20 cellular contexts compared by ENCODE assay signal in genomic region chr6:167560673-167561569, GRCh38.
A peak's percentile ranks its signal among the peaks of the same experiment; 100 is the strongest.
DNase-seq lines count a peak whose midpoint lies in the region; ATAC-seq, FAIRE-seq and TF ChIP-seq lines count a peak whose summit lies in the region.
"Had no signal": no experiment of that assay in that cellular context is flagged by ENCODE, and none has a peak within 500 bp of the region (broad histone marks: within the 10 kb centered on the region; RNA-seq: fewer than 3 reads in every experiment).

No MANE protein-coding gene starts in this region.

- TF ChIP-seq EP300 in HepG2 (IDR thresholded peaks at IDR 0.05; ENCODE audit: low read depth in 2 of 2, low read length in 2 of 2) = no peak
- no peak for TF ChIP-seq EP300 in HepG2 (CRISPR knock-in tag; IDR thresholded peaks at IDR 0.05; ENCODE audit: borderline replicate concordance)

- H3K4me2 ChIP-seq in HepG2 (ENCODE audit: low read depth, low read length) = peak overlapping the region; percentile 83
- no peak overlapping the region for H3K4me2 ChIP-seq in neuronal stem cell (ENCODE audit: insufficient read depth, low read length, poor library complexity, severe bottlenecking)

- CTCF ChIA-PET in Caco-2 (lab: Charles Lee) = no interaction called here
- CTCF ChIA-PET in HepG2 (lab: Yijun Ruan, JAX; ENCODE audit: low intra/inter-chr PET ratio, low total read pairs) = no interaction called here

- no peak for TF ChIP-seq RAD21 in HepG2 (CRISPR knock-in tag; IDR thresholded peaks at IDR 0.05)

- no peaks in the 10 kb centered on the region for H3K79me1 ChIP-seq in neuronal stem cell (ENCODE audit: low read depth, low read length)

- peak overlapping the region; percentile 36 for H2BK12ac ChIP-seq in neuronal stem cell (ENCODE audit: low read length)

- H3K4me3 ChIP-seq in Caco-2 (ENCODE audit: low read depth, low read length) = no peak overlapping the region
- H3K4me3 ChIP-seq in HepG2 (replicated peaks in 1 of 3; ENCODE audit: insufficient read depth in 1 of 3, low read depth in 2 of 3, low read length in 3 of 3) = no peak overlapping the region
- H3K4me3 ChIP-seq in neuronal stem cell (ENCODE audit: low read length in 2 of 2) = no peak overlapping the region
- no peak overlapping the region for H3K4me3 ChIP-seq in foreskin fibroblast (ENCODE audit: low read depth in 1 of 2, low read length in 2 of 2)

- H2AFZ ChIP-seq in HepG2 (ENCODE audit: low read length) (no peak overlapping the region), neuronal stem cell (ENCODE audit: low read length) (no peak overlapping the region)

- H2AK5ac ChIP-seq in neuronal stem cell (ENCODE audit: low read depth, low read length) = peak overlapping the region; percentile 77

- H3K9me3 ChIP-seq in Caco-2 (no peaks in the 10 kb centered on the region; the same call in none of the 2 replicates), HepG2 (ENCODE audit: low read length) (no peaks in the 10 kb centered on the region), neuronal stem cell (replicated peaks in 1 of 2; ENCODE audit: control insufficient read depth in 2 of 2, insufficient read depth in 1 of 2, low read depth in 1 of 2, low read length in 2 of 2) (peaks cover 4% of the 10 kb centered on the region in 2 donors)

- H3K27me3 Mint-ChIP-seq in Caco-2 (ENCODE audit: insufficient read depth, unreplicated experiment) = no peaks in the 10 kb centered on the region
- H3K27me3 Mint-ChIP-seq: B cell had no signal

- FAIRE-seq in HepG2 (lab: Jason Lieb, UNC) = no peak
- FAIRE-seq: RCC 7860 had no signal

- H3K23ac ChIP-seq in neuronal stem cell (ENCODE audit: low read depth, low read length, poor library complexity) = no peak overlapping the region

- no peaks in the 10 kb centered on the region for H4K20me1 ChIP-seq in HepG2 (ENCODE audit: insufficient read depth, low read length)

- H3K4me1 Mint-ChIP-seq in Caco-2 (ENCODE audit: low read depth, unreplicated experiment) = peaks cover 20% of the 10 kb centered on the region
- H3K4me1 Mint-ChIP-seq: B cell had no signal

- no peak overlapping the region for H3K4me3 Mint-ChIP-seq in Caco-2 (ENCODE audit: unreplicated experiment)
- H3K4me3 Mint-ChIP-seq: B cell; CD8-positive, alpha-beta T cell; HFFc6 had no signal

- H2BK120ac ChIP-seq in neuronal stem cell (ENCODE audit: low read depth, low read length) = no peak overlapping the region

- in situ Hi-C loops in HepG2 (cut with HindIII; ENCODE audit: extremely low pct_ligation_motif_present, low pct_unique_long_range_greater_than_20kb) = no loop called here

- no peaks in the 10 kb centered on the region for H3K79me2 ChIP-seq in HepG2 (ENCODE audit: insufficient read depth, low read length)

- no peak overlapping the region for H4K8ac ChIP-seq in neuronal stem cell (ENCODE audit: low read depth, low read length)

- H4K91ac ChIP-seq in neuronal stem cell (ENCODE audit: low read depth, low read length, poor library complexity) = no peak overlapping the region

- H3K14ac ChIP-seq in neuronal stem cell (ENCODE audit: low read length) = no peak overlapping the region

- H3K9ac ChIP-seq in HepG2 (ENCODE audit: insufficient read depth, low read depth, low read length) = no peak overlapping the region
- H3K9ac ChIP-seq in neuronal stem cell (ENCODE audit: low read depth, low read length, poor library complexity) = no peak overlapping the region

- no peaks in the 10 kb centered on the region for H3K27me3 ChIP-seq in Caco-2 (replicated peaks; ENCODE audit: control insufficient read depth, insufficient read depth, low read length)
- no peaks in the 10 kb centered on the region for H3K27me3 ChIP-seq in HepG2 (ENCODE audit: control insufficient read depth in 1 of 2, insufficient read depth in 2 of 2, low read length in 2 of 2)
- no peaks in the 10 kb centered on the region for H3K27me3 ChIP-seq in neuronal stem cell (ENCODE audit: control insufficient read depth in 3 of 3, insufficient read depth in 3 of 3, low read depth in 1 of 3, low read length in 3 of 3)

- H3K9me3 Mint-ChIP-seq in Caco-2 (ENCODE audit: unreplicated experiment) = no peaks in the 10 kb centered on the region

- H3K36me3 Mint-ChIP-seq in Caco-2 (ENCODE audit: insufficient read depth, unreplicated experiment) = peaks cover 8% of the 10 kb centered on the region
- H3K36me3 Mint-ChIP-seq: CD8-positive, alpha-beta T cell had no signal

- WGBS in HepG2 (ENCODE audit: low lambda C conversion rate) = 86% methylated on average over 13 of the region's 13 CpGs
- no CpG with 5 or more reads among the region's 13 CpGs for WGBS in neuronal stem cell (ENCODE audit: extremely low coverage in 2 of 2, insufficient read length in 2 of 2, insufficient replicate concordance in 1 of 2), 2 donors

- H3K4me1 ChIP-seq in Caco-2 (peaks cover 21% of the 10 kb centered on the region), HepG2 (ENCODE audit: insufficient read depth, low read length) (peaks cover 54% of the 10 kb centered on the region), neuronal stem cell (ENCODE audit: control insufficient read depth in 2 of 2, insufficient read depth in 1 of 2, low read depth in 1 of 2, low read length in 2 of 2) (peaks cover 16 to 20% of the 10 kb centered on the region in 2 donors)

- H3K27ac ChIP-seq in HepG2 (ENCODE audit: extremely low read length, insufficient read depth, low read length) (peak overlapping the region; percentile 81), neuronal stem cell (replicated peaks; ENCODE audit: low read length) (no peak overlapping the region)
- H3K27ac ChIP-seq: HL-60 had no signal

- TF ChIP-seq CTCF in Caco-2 (IDR thresholded peaks at IDR 0.05; ENCODE audit: insufficient read depth in 1 of 2, low read depth in 1 of 2, low read length in 1 of 2, severe bottlenecking in 1 of 2, unreplicated experiment in 1 of 2) = no peak
- no peak for TF ChIP-seq CTCF in HepG2 (CRISPR knock-in tag; IDR thresholded peaks at IDR 0.05)
- TF ChIP-seq CTCF in foreskin fibroblast (IDR thresholded peaks at IDR 0.05; ENCODE audit: low read depth, low read length) = no peak

- H2BK5ac ChIP-seq in neuronal stem cell (ENCODE audit: low read length) = no peak overlapping the region

- POLR2A ChIA-PET in Caco-2 (lab: Charles Lee) (no interaction called here), HepG2 (lab: Yijun Ruan, JAX) (interaction anchor here (0.7 to 1.2 kb wide), 7 partner anchors 7 to 202 kb away, joined by 3 read pairs; no protein-coding TSS in a partner anchor)

- ATAC-seq in HepG2 (peak; percentile 2; the same call in 1 of the 3 replicates), HG03045 (IDR thresholded peaks at IDR 0.05; ENCODE audit: unreplicated experiment) (no peak)
- ATAC-seq: CD8-positive, alpha-beta T cell had no signal

- DNase-seq in Caco-2 (no peak), UCSD-AML1 (lab: John Stamatoyannopoulos, UW; ENCODE audit: unreplicated experiment) (peak; percentile 28), HepG2 (ENCODE audit: low spot score) (no peak), neuronal stem cell (ENCODE audit: low spot score) (no peak), foreskin fibroblast (no peak), NCI-H1436 (lab: John Stamatoyannopoulos, UW) (no peak)
- DNase-seq: ACHN; CD8-positive, alpha-beta T cell; DMS 273 treated with DMSO at 0.1 percent for 48 hours; GOT3; HFFc6; KBM-7; NCI-H1105; NCI-H187; NCI-H82; SIG-M5 had no signal

- BruUV-seq in Caco-2 (replicated peaks; lab: Mats Ljungman, UMichigan) = no TSS peak
- no TSS peak for BruUV-seq in HepG2 (replicated peaks; lab: Mats Ljungman, UMichigan)

- peak overlapping the region; percentile 89 for H3K27ac Mint-ChIP-seq in Caco-2 (ENCODE audit: unreplicated experiment)
- H3K27ac Mint-ChIP-seq: B cell; CD8-positive, alpha-beta T cell; HFFc6 had no signal

- TF ChIP-seq POLR2A in HepG2 (IDR thresholded peaks at IDR 0.05; ENCODE audit: insufficient read depth in 1 of 2, low read depth in 2 of 2, low read length in 2 of 2) = no peak

- peak overlapping the region; percentile 42 for H3K18ac ChIP-seq in neuronal stem cell (ENCODE audit: low read length)

- intact Hi-C loops in Caco-2 (cut with micrococcal nuclease; ENCODE audit: unreplicated experiment) (no loop called here), HepG2 (cut with micrococcal nuclease; ENCODE audit: unreplicated experiment) (no loop called here)

- H2BK15ac ChIP-seq in neuronal stem cell (ENCODE audit: low read length) = no peak overlapping the region

- H3K36me3 ChIP-seq in Caco-2 (ENCODE audit: control insufficient read depth, insufficient read depth, low read length) (no peaks in the 10 kb centered on the region), HepG2 (replicated peaks in 1 of 2; ENCODE audit: control insufficient read depth in 1 of 2, insufficient read depth in 2 of 2, low read length in 2 of 2) (no peaks in the 10 kb centered on the region), neuronal stem cell (replicated peaks in 1 of 2; ENCODE audit: control insufficient read depth in 2 of 2, insufficient read depth in 2 of 2, low read length in 2 of 2) (no peaks in the 10 kb centered on the region)

- no peak overlapping the region for H3K4ac ChIP-seq in neuronal stem cell (ENCODE audit: low read length)

TF ChIP-seq in HepG2, 621 proteins besides CTCF, POLR2A, EP300 and RAD21 (continues in another document):
- TF ChIP-seq ZSCAN9 (CRISPR knock-in tag; IDR thresholded peaks at IDR 0.05; ENCODE audit: borderline replicate concordance) (no peak), SMARCE1 (IDR thresholded peaks at IDR 0.05; ENCODE audit: borderline replicate concordance) (no peak), ZNF550 (CRISPR knock-in tag; IDR thresholded peaks at IDR 0.05; ENCODE audit: borderline replicate concordance) (no peak), PAX8 (CRISPR knock-in tag; IDR thresholded peaks at IDR 0.05; ENCODE audit: borderline replicate concordance) (no peak), SOX6 (IDR thresholded peaks at IDR 0.05) (no peak), SOX6 (CRISPR knock-in tag; IDR thresholded peaks at IDR 0.05) (no peak), DBP (CRISPR knock-in tag; IDR thresholded peaks at IDR 0.05; ENCODE audit: not compliant biosample characterization) (no peak), TIGD3 (CRISPR knock-in tag; IDR thresholded peaks at IDR 0.05; ENCODE audit: borderline replicate concordance) (no peak)
